Comparison of ENCODE assay signal across 8 cellular contexts in genomic region chr12:2960432-2960956, GRCh38. TPM values are rescaled to one million over a fixed set of nuclear protein-coding genes. Genes with fewer than 3 reads are reported as not detected.
A peak's percentile ranks its signal among the peaks of the same experiment; 100 is the strongest.
DNase-seq lines count a peak whose midpoint lies in the region; ATAC-seq, FAIRE-seq and TF ChIP-seq lines count a peak whose summit lies in the region.

No MANE protein-coding gene starts in this region.

- 19 to 24% methylated on average over 16 of the region's 16 CpGs for WGBS in pancreas, 2 donors

- H3K27me3 ChIP-seq in cardiac muscle cell (no peaks in the 10 kb centered on the region), pancreas (no peaks in the 10 kb centered on the region)

- H3K4me3 ChIP-seq in cardiac muscle cell (peak overlapping the region; percentile 65), epithelial cell of proximal tubule (ENCODE audit: low read depth, low read length) (peak overlapping the region; percentile 73), pancreas (peak overlapping the region; percentile 39 to 70 (median 60))

- H3K9me3 ChIP-seq in cardiac muscle cell (ENCODE audit: low read depth) (no peaks in the 10 kb centered on the region), pancreas (no peaks in the 10 kb centered on the region)

- no peak for FAIRE-seq in pancreas (lab: Jason Lieb, UNC)

- H3K4me1 ChIP-seq in cardiac muscle cell (ENCODE audit: low read depth) (peaks cover 29% of the 10 kb centered on the region), pancreas (peaks cover 0 to 25% (median 7%) of the 10 kb centered on the region in 3 donors)

- DNase-seq in cardiac muscle cell (ENCODE audit: low read depth in 1 of 2, low spot score in 1 of 2) (no peak), Right ventricle myocardium superior (no peak), SW480 (ENCODE audit: low spot score) (peak; percentile 65), epithelial cell of proximal tubule (ENCODE audit: low read depth) (peak; percentile 4), pancreas (peak in 1 of 6 donors; percentile 19), 8988T (no peak), amygdala (lab: John Stamatoyannopoulos, UW) (no peak), NCI-H446 treated with DMSO at 0.1 percent for 48 hours (lab: John Stamatoyannopoulos, UW) (no peak)

- intact Hi-C loops in Right ventricle myocardium superior (cut with DNase I) (no loop called here), pancreas (cut with DNase I) (no loop called here)

- peak overlapping the region; percentile 93 for H3K27ac ChIP-seq in cardiac muscle cell
- peak overlapping the region; percentile 68 to 83 (median 76) for H3K27ac ChIP-seq in pancreas

- H3K36me3 ChIP-seq in cardiac muscle cell (no peaks in the 10 kb centered on the region), pancreas (no peaks in the 10 kb centered on the region)

- ATAC-seq in Right ventricle myocardium superior (ENCODE audit: poor library complexity) (no peak), pancreas (peak in 2 of 4 donors; percentile 1 to 7)

- no peak for TF ChIP-seq CTCF in cardiac muscle cell (IDR thresholded peaks at IDR 0.05; ENCODE audit: low read depth, low read length)
- no peak for TF ChIP-seq CTCF in epithelial cell of proximal tubule (conservative IDR thresholded peaks at IDR 0.05; ENCODE audit: low read depth, low read length)
- no peak for TF ChIP-seq CTCF in pancreas (IDR thresholded peaks at IDR 0.05)

RNA-seq across cellular contexts. Expression of gene TEAD4, which starts 1.3 kb away (rescaled TPM):
- 29.1 and 31.9 TPM in 2 replicates for total RNA-seq in cardiac muscle cell
- 21.3 and 23.9 TPM in 2 replicates for polyA plus RNA-seq in cardiac muscle cell
- 7.6 TPM for total RNA-seq in Right ventricle myocardium superior
- 48.8 and 78.1 TPM in 2 replicates for total RNA-seq in epithelial cell of proximal tubule
- 10 to 100 TPM; 22.6 to 43.8 (median 31.0) TPM for total RNA-seq in pancreas
- 10 to 100 TPM; 17.4 to 30.3 TPM for polyA plus RNA-seq in pancreas

Comparison
In these comparisons a context has a peak if more than half of its experiments do, and no peak if none do; other contexts are left out.
1. DNase-seq: peak in SW480 (single experiment) and epithelial cell of proximal tubule (single experiment); none in cardiac muscle cell (0 of 2), Right ventricle myocardium superior (single experiment), 8988T (single experiment), amygdala (0 of 56) and NCI-H446 treated with DMSO at 0.1 percent for 48 hours (single experiment).
2. Peak in every context shown above with its lines, with median percentiles within 50 percentile points of each other: H3K4me3 ChIP-seq.